10 cellular contexts compared by ENCODE assay signal in the genomic region with DNA sequence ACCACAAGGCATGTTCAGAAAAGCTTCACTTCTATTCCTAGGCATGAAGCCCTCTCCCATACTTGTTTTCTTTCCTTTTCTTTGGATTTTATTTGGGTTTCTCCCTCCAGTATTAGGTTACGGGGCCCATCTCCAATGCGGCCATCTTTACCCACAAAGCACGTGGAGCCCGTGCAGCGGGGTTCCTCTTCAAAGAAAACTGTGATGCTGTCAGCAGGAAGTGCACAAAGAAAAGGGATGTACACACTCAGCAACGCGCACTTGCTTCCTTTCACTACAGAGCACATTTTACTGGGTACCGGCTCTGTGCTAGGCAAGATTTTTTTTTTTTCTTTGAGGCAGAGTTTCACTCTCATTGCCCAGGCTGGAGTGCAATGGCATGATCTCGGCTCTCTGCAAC.
DNase-seq lines count a peak whose midpoint lies in the region; ATAC-seq and TF ChIP-seq lines count a peak whose summit lies in the region.
"Had no signal": no experiment of that assay in that cellular context is flagged by ENCODE, and none has a peak within 500 bp of the region (broad histone marks: within the 10 kb centered on the region; RNA-seq: fewer than 3 reads in every experiment).

No MANE protein-coding gene starts in this region.

- peaks cover 4% of the 10 kb centered on the region for H3K9me3 Mint-ChIP-seq in nephron progenitor cell

- peak; percentile 46 for ATAC-seq in Right ventricle myocardium inferior
- no peak for ATAC-seq in GM18868 (IDR thresholded peaks at IDR 0.05; ENCODE audit: unreplicated experiment)
- ATAC-seq in HG02642 (IDR thresholded peaks at IDR 0.05; ENCODE audit: poor library complexity, unreplicated experiment) = no peak
- no peak for ATAC-seq in HG03469 (IDR thresholded peaks at IDR 0.05; ENCODE audit: unreplicated experiment)
- no peak for ATAC-seq in HG03565 (IDR thresholded peaks at IDR 0.05; ENCODE audit: unreplicated experiment)
- ATAC-seq: A549 had no signal

- no peak overlapping the region for H3K27ac ChIP-seq in right atrium auricular region
- H3K27ac ChIP-seq: A549, thoracic aorta had no signal

- intact Hi-C loops in Right ventricle myocardium inferior (cut with DNase I) = no loop called here

- H3K27me3 ChIP-seq in right atrium auricular region = no peaks in the 10 kb centered on the region

- no peaks in the 10 kb centered on the region for H3K9me3 ChIP-seq in right atrium auricular region
- H3K9me3 ChIP-seq: thoracic aorta had no signal

- H3K4me3 ChIP-seq in right atrium auricular region = no peak overlapping the region
- H3K4me3 ChIP-seq: A549, thoracic aorta had no signal

- H3K4me1 Mint-ChIP-seq in nephron progenitor cell = peaks cover 35% of the 10 kb centered on the region

- peak; percentile 84 for DNase-seq in Right ventricle myocardium inferior (ENCODE audit: missing footprints)
- no peak for DNase-seq in right atrium auricular region (ENCODE audit: low spot score)
- DNase-seq in activated naive CD4-positive, alpha-beta T cell (lab: John Stamatoyannopoulos, UW) = peak in 3 of 4 experiments; percentile 5 to 50 (median 16)
- DNase-seq in nephron progenitor cell = no peak

- peaks cover 2% of the 10 kb centered on the region for H3K27me3 Mint-ChIP-seq in nephron progenitor cell (ENCODE audit: low read depth, poor library complexity)

- H3K36me3 ChIP-seq in right atrium auricular region = no peaks in the 10 kb centered on the region
- H3K36me3 ChIP-seq: thoracic aorta had no signal

- no peaks in the 10 kb centered on the region for H3K4me1 ChIP-seq in right atrium auricular region
- H3K4me1 ChIP-seq: A549 had no signal

- peak overlapping the region; percentile 73 for H3K27ac Mint-ChIP-seq in nephron progenitor cell

- TF ChIP-seq CTCF in right atrium auricular region (IDR thresholded peaks at IDR 0.05) (no peak), nephron progenitor cell (IDR thresholded peaks at IDR 0.05) (no peak)

- H3K4me3 Mint-ChIP-seq in nephron progenitor cell = no peak overlapping the region

- H3K36me3 Mint-ChIP-seq in nephron progenitor cell (ENCODE audit: low read depth) = no peaks in the 10 kb centered on the region

Comparison
In these comparisons a context has a peak if more than half of its experiments do, and no peak if none do; other contexts are left out.
1. DNase-seq: peak in Right ventricle myocardium inferior (single experiment) and activated naive CD4-positive, alpha-beta T cell (3 of 4); none in right atrium auricular region (single experiment) and nephron progenitor cell (single experiment).